Comparison of ENCODE assay signal across 14 cellular contexts in the genomic region with DNA sequence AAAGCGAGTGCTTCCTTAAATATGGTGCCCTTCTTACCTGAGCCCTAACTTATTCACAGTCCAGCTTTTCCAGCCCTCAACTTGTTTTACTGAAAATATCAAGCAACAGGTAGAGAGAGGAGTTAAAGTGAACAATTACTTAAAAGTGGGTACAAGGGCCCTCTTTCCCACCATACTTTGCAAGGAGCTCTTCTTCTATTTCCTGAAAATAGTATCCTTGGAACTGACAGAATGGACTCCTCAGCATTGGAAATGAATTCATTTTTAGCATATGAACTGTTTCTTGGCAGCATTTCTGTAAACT.
"Had no signal": no experiment of that assay in that cellular context is flagged by ENCODE, and none has a peak within 500 bp of the region (broad histone marks: within the 10 kb centered on the region; RNA-seq: fewer than 3 reads in every experiment).

No MANE protein-coding gene starts in this region.

- H3K27ac Mint-ChIP-seq: activated B cell treated with CpG ODN at 0.5 μM for 24 hours; activated CD4-positive, alpha-beta memory T cell treated with anti-CD3 and anti-CD28 coated beads for 36 hours; activated T-helper 2 cell treated with anti-CD3 and anti-CD28 coated beads, Interferon-gamma antibody, Interleukin-2, Interleukin-4, amounts not matched to agents 10 μg/mL and 5 μg/mL and 100 μg/mL, durations not matched to agents 14 hours and 24 hours and 36 hours had no signal

- H3K9me3 Mint-ChIP-seq: activated B cell treated with CpG ODN at 0.5 μM for 24 hours; activated CD4-positive, alpha-beta memory T cell treated with anti-CD3 and anti-CD28 coated beads for 36 hours; activated T-helper 2 cell treated with anti-CD3 and anti-CD28 coated beads, Interferon-gamma antibody, Interleukin-2, Interleukin-4, amounts not matched to agents 10 μg/mL and 5 μg/mL and 100 μg/mL, durations not matched to agents 14 hours and 24 hours and 36 hours; central memory CD8-positive, alpha-beta T cell; natural killer cell; stimulated activated naive CD8-positive, alpha-beta T cell treated with anti-CD3 and anti-CD28 coated beads, Interleukin-15, Interleukin-2, amounts not matched to agents 100 ng/mL and 50 ng/mL, for 24 hours had no signal

- H3K27me3 Mint-ChIP-seq: activated B cell treated with CpG ODN at 0.5 μM for 24 hours; central memory CD8-positive, alpha-beta T cell had no signal

- H3K27me3 ChIP-seq: colonic mucosa, heart right ventricle had no signal

- H3K4me3 ChIP-seq: body of pancreas, colonic mucosa, heart right ventricle had no signal

- H3K9me3 ChIP-seq: body of pancreas, colonic mucosa, heart right ventricle had no signal

- H3K4me3 Mint-ChIP-seq: activated B cell treated with CpG ODN at 0.5 μM for 24 hours; activated CD4-positive, alpha-beta memory T cell treated with anti-CD3 and anti-CD28 coated beads for 36 hours; central memory CD8-positive, alpha-beta T cell; natural killer cell; stimulated activated naive CD8-positive, alpha-beta T cell treated with anti-CD3 and anti-CD28 coated beads, Interleukin-15, Interleukin-2, amounts not matched to agents 100 ng/mL and 50 ng/mL, for 24 hours had no signal

- H3K36me3 ChIP-seq: colonic mucosa, heart right ventricle had no signal

- H3K27ac ChIP-seq: body of pancreas, colonic mucosa had no signal

- DNase-seq: activated B cell treated with CpG ODN at 0.5 μM for 24 hours; activated CD4-positive, alpha-beta memory T cell treated with anti-CD3 and anti-CD28 coated beads for 36 hours; activated CD4-positive, alpha-beta T cell treated with anti-CD3 and anti-CD28 coated beads for 4 hours; activated naive CD4-positive, alpha-beta T cell treated with Interleukin-2 at 50 U/mL for 16 hours; heart right ventricle; natural killer cell; posterior cingulate gyrus; stimulated activated CD8-positive, alpha-beta memory T cell treated with anti-CD3 and anti-CD28 coated beads, Interleukin-4, amount 100 ng/mL, for 48 hours; trophoblast cell had no signal

- H3K4me1 ChIP-seq: colonic mucosa had no signal

- H3K36me3 Mint-ChIP-seq: activated CD4-positive, alpha-beta memory T cell treated with anti-CD3 and anti-CD28 coated beads for 36 hours; natural killer cell had no signal
